Comparison of ENCODE assay signal across 8 cellular contexts in genomic region chr20:54177378-54177777, GRCh38. TPM values are rescaled to one million over a fixed set of nuclear protein-coding genes. Genes with fewer than 3 reads are reported as not detected.
"Had no signal": no experiment of that assay in that cellular context is flagged by ENCODE, and none has a peak within 500 bp of the region (broad histone marks: within the 10 kb centered on the region; RNA-seq: fewer than 3 reads in every experiment).

No MANE protein-coding gene starts in this region.

- H3K4me3 ChIP-seq: GM23338, K562 had no signal

- H3K4me2 ChIP-seq: GM23338 had no signal

- H3K27ac ChIP-seq: HL-60 had no signal

- H2AFZ ChIP-seq: GM23338 had no signal

- FAIRE-seq: H1, H54, K562 had no signal

- ATAC-seq: GM23338, K562 had no signal

- DNase-seq: H9, HCEC 1CT, IMR-90 had no signal

RNA-seq across cellular contexts. Expression of gene CYP24A1, which starts 3.6 kb away (rescaled TPM):
- total RNA-seq: GM23338, H1, H9, IMR-90, K562 had no signal
- polyA plus RNA-seq: H1, IMR-90 had no signal
